Comparison of ENCODE assay signal across 16 cellular contexts in genomic region chr7:99457050-99457645, GRCh38.
"Had no signal": no experiment of that assay in that cellular context is flagged by ENCODE, and none has a peak within 500 bp of the region (broad histone marks: within the 10 kb centered on the region; RNA-seq: fewer than 3 reads in every experiment).

No MANE protein-coding gene starts in this region.

- H3K27me3 Mint-ChIP-seq: activated CD4-positive, alpha-beta T cell treated with anti-CD3 and anti-CD28 coated beads, Interleukin-2, amount 10 ng/mL, durations not matched to agents 7 days and 5 days; activated naive CD8-positive, alpha-beta T cell had no signal

- H3K4me1 ChIP-seq: uterus had no signal

- H3K9me3 Mint-ChIP-seq: activated CD4-positive, alpha-beta T cell treated with anti-CD3 and anti-CD28 coated beads, Interleukin-2, amount 10 ng/mL, durations not matched to agents 7 days and 5 days had no signal

- H3K4me3 ChIP-seq: cardiac muscle cell, heart right ventricle, left ventricle myocardium inferior, tibial artery, uterus had no signal

- H3K36me3 ChIP-seq: uterus had no signal

- ATAC-seq: heart right ventricle had no signal

- H3K9ac ChIP-seq: parathyroid adenoma had no signal

- H3K27me3 ChIP-seq: cardiac muscle cell, heart right ventricle, tibial artery, uterus had no signal

- H2AFZ ChIP-seq: parathyroid adenoma had no signal

- H3K4me3 Mint-ChIP-seq: activated CD4-positive, alpha-beta T cell treated with anti-CD3 and anti-CD28 coated beads, Interleukin-2, amount 10 ng/mL, durations not matched to agents 7 days and 5 days; activated naive CD8-positive, alpha-beta T cell had no signal

- H3K9me3 ChIP-seq: heart right ventricle, left ventricle myocardium inferior, tibial artery, uterus had no signal

- H3K27ac Mint-ChIP-seq: activated naive CD8-positive, alpha-beta T cell had no signal

- DNase-seq: activated CD4-positive, alpha-beta T cell treated with anti-CD3 and anti-CD28 coated beads, Interleukin-2, amount 10 ng/mL, durations not matched to agents 7 days and 5 days; activated gamma-delta T cell; activated T-cell treated with anti-CD3 and anti-CD28 coated beads, Interleukin-2, amount 50 U/mL, for 48 hours; aorta; heart right ventricle; left ventricle myocardium inferior; mesenchymal stem cell; stimulated activated CD4-positive, alpha-beta T cell treated with anti-CD3 and anti-CD28 coated beads, Interleukin-15, amount 100 ng/mL, for 24 hours; stimulated activated CD4-positive, alpha-beta T cell treated with anti-CD3 and anti-CD28 coated beads, Interleukin-4, amount 100 ng/mL, for 24 hours; SW 1271; tibial artery; uterus; WERI-Rb-1 had no signal

- H3K27ac ChIP-seq: heart right ventricle, left ventricle myocardium inferior, parathyroid adenoma, tibial artery, uterus, WERI-Rb-1 had no signal
